Comparison of ENCODE assay signal across 18 cellular contexts in the genomic region with DNA sequence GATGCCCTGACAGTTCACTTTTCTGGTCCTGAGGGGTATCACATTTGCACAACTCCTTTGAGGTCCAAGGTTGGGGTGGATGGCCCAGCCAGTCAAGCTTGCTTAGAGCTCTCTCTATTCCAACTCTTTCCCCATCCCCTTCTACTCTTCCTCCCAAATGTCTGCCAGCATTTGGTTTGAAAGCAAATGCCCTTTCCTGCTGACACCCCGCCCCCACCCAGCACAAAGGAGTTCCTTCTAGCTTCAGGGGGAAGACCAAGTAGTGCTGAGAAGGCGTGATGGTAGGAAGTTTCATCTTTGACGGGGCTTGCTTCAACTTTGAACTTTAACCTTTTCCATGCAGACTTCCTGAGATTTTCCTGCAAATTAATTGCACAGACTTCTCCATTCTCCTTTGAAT.
DNase-seq lines count a peak whose midpoint lies in the region; ATAC-seq and TF ChIP-seq lines count a peak whose summit lies in the region.
"Had no signal": no experiment of that assay in that cellular context is flagged by ENCODE, and none has a peak within 500 bp of the region (broad histone marks: within the 10 kb centered on the region; RNA-seq: fewer than 3 reads in every experiment).

No MANE protein-coding gene starts in this region.

- H3K4me3 ChIP-seq in GM23338 (peak overlapping the region; percentile 29), SJSA1 (no peak overlapping the region), neutrophil (ENCODE audit: low read depth in 1 of 2, low read length in 1 of 2) (no peak overlapping the region), mucosa of descending colon (no peak overlapping the region), thyroid gland (replicated peaks in 1 of 3) (no peak overlapping the region)
- H3K4me3 ChIP-seq: prostate gland, testis had no signal

- intact Hi-C loops in mucosa of descending colon (cut with DNase I, micrococcal nuclease), result no loop called here
- intact Hi-C loops in thyroid gland (cut with DNase I), result loop anchor here (10.0 kb wide), 1 partner anchor 132 kb away; no protein-coding TSS in a partner anchor

- peaks cover 3% of the 10 kb centered on the region; the same call in 1 of the 3 replicates for H3K9me3 Mint-ChIP-seq in GM23338

- no peaks in the 10 kb centered on the region for H3K79me2 ChIP-seq in GM23338 (replicated peaks; ENCODE audit: insufficient read depth)

- H2AFZ ChIP-seq in GM23338, result no peak overlapping the region

- H3K9me2 ChIP-seq in GM23338 (ENCODE audit: insufficient read depth), result no peaks in the 10 kb centered on the region

- ATAC-seq in GM23338 (peak; percentile 30), mucosa of descending colon (no peak), HG03469 (IDR thresholded peaks at IDR 0.05; ENCODE audit: unreplicated experiment) (no peak), HG03457 (IDR thresholded peaks at IDR 0.05; ENCODE audit: unreplicated experiment) (no peak)

- peak overlapping the region; percentile 33 for H3K4me3 Mint-ChIP-seq in GM23338
- H3K4me3 Mint-ChIP-seq: B cell had no signal

- H3K36me3 ChIP-seq in GM23338 (ENCODE audit: insufficient read depth) (no peaks in the 10 kb centered on the region; the same call in 1 of the 2 replicates), SJSA1 (no peaks in the 10 kb centered on the region; the same call in 1 of the 2 replicates), neutrophil (peaks cover 7% of the 10 kb centered on the region), mucosa of descending colon (ENCODE audit: low read depth) (no peaks in the 10 kb centered on the region), thyroid gland (no peaks in the 10 kb centered on the region)
- H3K36me3 ChIP-seq: prostate gland had no signal

- H3K27ac ChIP-seq in GM23338 (ENCODE audit: low read depth), result peak overlapping the region; percentile 72
- peak overlapping the region; percentile 26 for H3K27ac ChIP-seq in SJSA1
- peak overlapping the region; percentile 3 for H3K27ac ChIP-seq in neutrophil
- no peak overlapping the region for H3K27ac ChIP-seq in thyroid gland
- H3K27ac ChIP-seq: testis had no signal

- peak overlapping the region; percentile 58; the same call in 1 of the 2 replicates for H3K27ac Mint-ChIP-seq in GM23338
- H3K27ac Mint-ChIP-seq: B cell had no signal

- 97 to 98% methylated on average over 3 of the region's 3 CpGs for WGBS in thyroid gland, 2 donors

- peak overlapping the region; percentile 59 for H3K4me2 ChIP-seq in GM23338

- H3F3A ChIP-seq in GM23338 (replicated peaks; ENCODE audit: low read depth), result peaks cover 25% of the 10 kb centered on the region

- H3K27me3 ChIP-seq in GM23338 (ENCODE audit: insufficient read depth), result peaks cover 39% of the 10 kb centered on the region
- no peaks in the 10 kb centered on the region for H3K27me3 ChIP-seq in SJSA1 (replicated peaks)
- no peaks in the 10 kb centered on the region for H3K27me3 ChIP-seq in neutrophil
- H3K27me3 ChIP-seq in thyroid gland, result no peaks in the 10 kb centered on the region
- H3K27me3 ChIP-seq: testis had no signal

- TF ChIP-seq POLR2A in thyroid gland (IDR thresholded peaks at IDR 0.05), result no peak

- H3K27me3 Mint-ChIP-seq in GM23338 (ENCODE audit: insufficient read depth, low read depth, poor library complexity), result peaks cover 23% of the 10 kb centered on the region
- H3K27me3 Mint-ChIP-seq: B cell had no signal

- peaks cover 79% of the 10 kb centered on the region for H3K4me1 Mint-ChIP-seq in GM23338
- H3K4me1 Mint-ChIP-seq: B cell had no signal

- H4K20me1 ChIP-seq in GM23338 (replicated peaks; ENCODE audit: insufficient read depth), result no peaks in the 10 kb centered on the region

- TF ChIP-seq CTCF in GM23338 (conservative IDR thresholded peaks at IDR 0.05; ENCODE audit: low read depth in 2 of 2) (no peak), neutrophil (IDR thresholded peaks at IDR 0.05) (no peak), mucosa of descending colon (IDR thresholded peaks at IDR 0.05) (no peak), thyroid gland (IDR thresholded peaks at IDR 0.05) (no peak)

- DNase-seq in GM23338 (ENCODE audit: low spot score) (peak; percentile 65), SJSA1 (ENCODE audit: low read depth in 1 of 2, low spot score in 2 of 2) (no peak), foreskin melanocyte (peak; percentile 51), mucosa of descending colon (no peak), thyroid gland (no peak)
- DNase-seq: activated CD8-positive, alpha-beta memory T cell treated with anti-CD3 and anti-CD28 coated beads for 24 hours; activated effector memory CD4-positive, alpha-beta T cell treated with anti-CD3 and anti-CD28 coated beads, Interleukin-2, amount 50 U/mL, for 16 hours; aorta; DMS53; NCI-H2029 treated with DMSO at 0.1 percent for 48 hours; NCI-H748 treated with DMSO at 0.1 percent for 48 hours; Right ventricle myocardium superior; testis had no signal

- no peaks in the 10 kb centered on the region for H3K9me3 ChIP-seq in SJSA1 (replicated peaks)
- no peaks in the 10 kb centered on the region for H3K9me3 ChIP-seq in neutrophil
- H3K9me3 ChIP-seq in mucosa of descending colon, result no peaks in the 10 kb centered on the region
- H3K9me3 ChIP-seq in thyroid gland, result no peaks in the 10 kb centered on the region
- H3K9me3 ChIP-seq: prostate gland, testis had no signal

- no peaks in the 10 kb centered on the region; the same call in 1 of the 3 replicates for H3K36me3 Mint-ChIP-seq in GM23338 (ENCODE audit: low read depth)

- H3K4me1 ChIP-seq in GM23338 (ENCODE audit: insufficient read depth), result peaks cover 66% of the 10 kb centered on the region
- H3K4me1 ChIP-seq in SJSA1 (replicated peaks), result peaks cover 33% of the 10 kb centered on the region
- peaks cover 22% of the 10 kb centered on the region in 2 experiments for H3K4me1 ChIP-seq in neutrophil (ENCODE audit: control insufficient read depth in 1 of 2, insufficient read depth in 1 of 2, low read depth in 1 of 2, low read length in 1 of 2)
- H3K4me1 ChIP-seq in mucosa of descending colon (ENCODE audit: low read depth), result peaks cover 4% of the 10 kb centered on the region
- H3K4me1 ChIP-seq in thyroid gland, result peaks cover 0 to 7% of the 10 kb centered on the region in 2 donors

TF ChIP-seq in GM23338, 12 proteins besides CTCF, POLR2A, EP300 and RAD21 (continues in another document):
- TF ChIP-seq STAT1 (IDR thresholded peaks at IDR 0.05; ENCODE audit: unreplicated experiment) (no peak), CREB1 (CRISPR knock-in tag; IDR thresholded peaks at IDR 0.05; ENCODE audit: low read depth) (no peak), EZH2phosphoT487 (IDR thresholded peaks at IDR 0.05; ENCODE audit: unreplicated experiment) (no peak), JUNB (IDR thresholded peaks at IDR 0.05; ENCODE audit: unreplicated experiment) (no peak), ZNF462 (CRISPR knock-in tag; IDR thresholded peaks at IDR 0.05) (0 out of 2 replicates have a peak, but pooled peaks have one; percentile 3)

Comparison
In these comparisons a context has a peak if more than half of its experiments do, and no peak if none do; other contexts are left out.
1. DNase-seq: peak in GM23338 (single experiment) and foreskin melanocyte (single experiment); none in SJSA1 (0 of 2), mucosa of descending colon (0 of 3) and thyroid gland (0 of 2).
2. H3K27ac ChIP-seq: peak in GM23338 (single experiment), SJSA1 (single experiment) and neutrophil (single experiment); none in thyroid gland (0 of 3).